24 cellular contexts compared by ENCODE assay signal in genomic region chr11:14634813-14635212, GRCh38. TPM values are rescaled to one million over a fixed set of nuclear protein-coding genes. Genes with fewer than 3 reads are reported as not detected.
A peak's percentile ranks its signal among the peaks of the same experiment; 100 is the strongest.
DNase-seq lines count a peak whose midpoint lies in the region; ATAC-seq and TF ChIP-seq lines count a peak whose summit lies in the region.
"Had no signal": no experiment of that assay in that cellular context is flagged by ENCODE, and none has a peak within 500 bp of the region (broad histone marks: within the 10 kb centered on the region; RNA-seq: fewer than 3 reads in every experiment).

No MANE protein-coding gene starts in this region.

- H3K36me3 Mint-ChIP-seq in T-helper 2 cell treated with Interferon-gamma antibody and Interleukin-4, amounts not matched to agents 5 μg/mL and 100 μg/mL, for 36 hours (ENCODE audit: low read depth): peaks cover 54% of the 10 kb centered on the region
- H3K36me3 Mint-ChIP-seq in CD8-positive, alpha-beta memory T cell: peaks cover 2 to 10% (median 9%) of the 10 kb centered on the region in 3 donors
- H3K36me3 Mint-ChIP-seq in activated naive CD8-positive, alpha-beta T cell treated with anti-CD3 and anti-CD28 coated beads, Interleukin-2, amount 10 ng/mL, durations not matched to agents 7 days and 5 days: peaks cover 46% of the 10 kb centered on the region
- H3K36me3 Mint-ChIP-seq in naive thymus-derived CD8-positive, alpha-beta T cell: peaks cover 11 to 29% (median 12%) of the 10 kb centered on the region in 3 donors

- no peak for ATAC-seq in activated naive CD8-positive, alpha-beta T cell treated with anti-CD3 and anti-CD28 coated beads, Interleukin-2, amount 10 ng/mL, durations not matched to agents 7 days and 5 days (ENCODE audit: low read depth)
- ATAC-seq in naive thymus-derived CD8-positive, alpha-beta T cell: peak in 1 of 2 donors; percentile 4

- H3K27ac ChIP-seq in CD8-positive, alpha-beta memory T cell (ENCODE audit: low read depth, low read length): no peak overlapping the region
- H3K27ac ChIP-seq: BLaER1, KMS-11, skin epidermis had no signal

- H3K36me3 ChIP-seq in CD8-positive, alpha-beta memory T cell (ENCODE audit: insufficient read depth, low read length): no peaks in the 10 kb centered on the region
- H3K36me3 ChIP-seq: BLaER1 had no signal

- no peaks in the 10 kb centered on the region for H3K27me3 ChIP-seq in CD8-positive, alpha-beta memory T cell (ENCODE audit: insufficient read depth, low read length, poor library complexity, severe bottlenecking)
- H3K27me3 ChIP-seq: BLaER1 had no signal

- peaks cover 27% of the 10 kb centered on the region for H3K9me3 Mint-ChIP-seq in T-helper 2 cell treated with Interferon-gamma antibody and Interleukin-4, amounts not matched to agents 5 μg/mL and 100 μg/mL, for 36 hours
- peaks cover 0 to 6% (median 3%) of the 10 kb centered on the region in 5 donors for H3K9me3 Mint-ChIP-seq in CD8-positive, alpha-beta memory T cell
- peaks cover 6% of the 10 kb centered on the region for H3K9me3 Mint-ChIP-seq in activated naive CD8-positive, alpha-beta T cell treated with anti-CD3 and anti-CD28 coated beads, Interleukin-2, amount 10 ng/mL, durations not matched to agents 7 days and 5 days
- H3K9me3 Mint-ChIP-seq in naive thymus-derived CD8-positive, alpha-beta T cell: peaks cover 0 to 36% (median 14%) of the 10 kb centered on the region in 9 donors

- POLR2A ChIA-PET in CD8-positive, alpha-beta memory T cell (lab: Charles Lee): interaction anchor here (2.3 kb wide), 1 partner anchor 10 kb away, joined by 20 read pairs; the partner anchor contains the start of gene PDE3B
- POLR2A ChIA-PET in activated naive CD8-positive, alpha-beta T cell treated with anti-CD3 and anti-CD28 coated beads, Interleukin-2, amount 10 ng/mL, durations not matched to agents 7 days and 5 days (lab: Charles Lee): interaction anchor here (0.7 to 1.7 kb wide), 4 partner anchors 10 to 73 kb away, joined by 3 to 4 read pairs (median 4); no protein-coding TSS in a partner anchor
- POLR2A ChIA-PET in naive thymus-derived CD8-positive, alpha-beta T cell (lab: Charles Lee): interaction anchor here (0.7 to 4.0 kb wide), 6 partner anchors 10 to 257 kb away, joined by 3 to 43 read pairs (median 8); partner anchors contain the start of genes CYP2R1 and PDE3B
- POLR2A ChIA-PET in GM10248 (lab: Yijun Ruan, JAX): no interaction called here

- H3K4me3 ChIP-seq in CD8-positive, alpha-beta memory T cell (ENCODE audit: low read length): no peak overlapping the region
- H3K4me3 ChIP-seq: BLaER1, skin epidermis had no signal

- H3K4me1 ChIP-seq in CD8-positive, alpha-beta memory T cell (ENCODE audit: insufficient read depth, low read length): peaks cover 46% of the 10 kb centered on the region

- TF ChIP-seq CTCF in GM10248 (IDR thresholded peaks at IDR 0.05; ENCODE audit: control extremely low read depth, extremely low read depth, low read depth, missing control alignments): no peak

- H3K27ac Mint-ChIP-seq in T-helper 2 cell treated with Interferon-gamma antibody and Interleukin-4, amounts not matched to agents 5 μg/mL and 100 μg/mL, for 36 hours: peak overlapping the region; percentile 3
- H3K27ac Mint-ChIP-seq in CD8-positive, alpha-beta memory T cell: peak overlapping the region; percentile 29 to 86 (median 68)
- peak overlapping the region; percentile 70 for H3K27ac Mint-ChIP-seq in activated naive CD8-positive, alpha-beta T cell treated with anti-CD3 and anti-CD28 coated beads, Interleukin-2, amount 10 ng/mL, durations not matched to agents 7 days and 5 days
- peak overlapping the region; percentile 27 to 96 (median 88) for H3K27ac Mint-ChIP-seq in naive thymus-derived CD8-positive, alpha-beta T cell
- H3K27ac Mint-ChIP-seq: progenitor cell of endocrine pancreas had no signal

- peaks cover 46% of the 10 kb centered on the region for H3K4me1 Mint-ChIP-seq in T-helper 2 cell treated with Interferon-gamma antibody and Interleukin-4, amounts not matched to agents 5 μg/mL and 100 μg/mL, for 36 hours (ENCODE audit: low read depth)
- H3K4me1 Mint-ChIP-seq in CD8-positive, alpha-beta memory T cell: peaks cover 50 to 61% (median 60%) of the 10 kb centered on the region in 3 donors
- H3K4me1 Mint-ChIP-seq in activated naive CD8-positive, alpha-beta T cell treated with anti-CD3 and anti-CD28 coated beads, Interleukin-2, amount 10 ng/mL, durations not matched to agents 7 days and 5 days: peaks cover 39% of the 10 kb centered on the region
- H3K4me1 Mint-ChIP-seq in naive thymus-derived CD8-positive, alpha-beta T cell: peaks cover 27 to 55% (median 54%) of the 10 kb centered on the region in 4 donors
- H3K4me1 Mint-ChIP-seq: nephron had no signal

- no peaks in the 10 kb centered on the region for H3K27me3 Mint-ChIP-seq in T-helper 2 cell treated with Interferon-gamma antibody and Interleukin-4, amounts not matched to agents 5 μg/mL and 100 μg/mL, for 36 hours (ENCODE audit: low read depth)
- H3K27me3 Mint-ChIP-seq in CD8-positive, alpha-beta memory T cell: no peaks in the 10 kb centered on the region
- no peaks in the 10 kb centered on the region for H3K27me3 Mint-ChIP-seq in activated naive CD8-positive, alpha-beta T cell treated with anti-CD3 and anti-CD28 coated beads, Interleukin-2, amount 10 ng/mL, durations not matched to agents 7 days and 5 days
- no peaks in the 10 kb centered on the region for H3K27me3 Mint-ChIP-seq in naive thymus-derived CD8-positive, alpha-beta T cell
- H3K27me3 Mint-ChIP-seq: progenitor cell of endocrine pancreas had no signal

- CTCF ChIA-PET in CD8-positive, alpha-beta memory T cell (lab: Charles Lee): interaction anchor here (1.2 to 1.3 kb wide), 2 partner anchors 15 to 56 kb away, joined by 3 to 5 read pairs; no protein-coding TSS in a partner anchor
- CTCF ChIA-PET in GM10248 (lab: Yijun Ruan, JAX): interaction anchor here (1.0 to 1.7 kb wide), 2 partner anchors 9 to 12 kb away, joined by 5 to 10 read pairs; partner anchors contain the start of gene PDE3B

- no peak for DNase-seq in T-helper 2 cell treated with Interferon-gamma antibody and Interleukin-4, amounts not matched to agents 5 μg/mL and 100 μg/mL, for 36 hours (ENCODE audit: low spot score)
- no peak for DNase-seq in T-helper 2 cell
- no peak for DNase-seq in CD8-positive, alpha-beta memory T cell
- no peak for DNase-seq in activated naive CD8-positive, alpha-beta T cell treated with anti-CD3 and anti-CD28 coated beads, Interleukin-2, amount 10 ng/mL, durations not matched to agents 7 days and 5 days
- DNase-seq in naive thymus-derived CD8-positive, alpha-beta T cell: no peak
- DNase-seq in epidermal melanocyte (ENCODE audit: insufficient read length, low spot score): no peak
- DNase-seq in GM10248 (ENCODE audit: extremely low spot score): no peak
- DNase-seq in NCI-H774 (lab: John Stamatoyannopoulos, UW): no peak
- DNase-seq: cortex of kidney; DMS53; foreskin fibroblast; hippocampal formation; NCI-H1048; NCI-H2029 treated with DMSO at 0.1 percent for 48 hours; NCI-H524; SHP77; stimulated activated CD4-positive, alpha-beta T cell treated with anti-CD3 and anti-CD28 coated beads, Interleukin-2, amount 100 ng/mL, for 48 hours had no signal

- H3K4me3 Mint-ChIP-seq in T-helper 2 cell treated with Interferon-gamma antibody and Interleukin-4, amounts not matched to agents 5 μg/mL and 100 μg/mL, for 36 hours: peak overlapping the region; percentile 0
- peak overlapping the region; percentile 4 to 80 (median 14) for H3K4me3 Mint-ChIP-seq in CD8-positive, alpha-beta memory T cell
- H3K4me3 Mint-ChIP-seq in activated naive CD8-positive, alpha-beta T cell treated with anti-CD3 and anti-CD28 coated beads, Interleukin-2, amount 10 ng/mL, durations not matched to agents 7 days and 5 days: no peak overlapping the region
- peak overlapping the region in 9 of 10 donors; percentile 3 to 80 (median 62) for H3K4me3 Mint-ChIP-seq in naive thymus-derived CD8-positive, alpha-beta T cell
- H3K4me3 Mint-ChIP-seq: nephron had no signal

- no peaks in the 10 kb centered on the region for H3K9me3 ChIP-seq in CD8-positive, alpha-beta memory T cell (ENCODE audit: low read length)
- H3K9me3 ChIP-seq: BLaER1 had no signal

RNA-seq across cellular contexts. Expression of gene PDE3B, which starts 8.8 kb away (rescaled TPM):
- total RNA-seq in CD8-positive, alpha-beta memory T cell: 10 to 100 TPM; 47.0 to 47.2 TPM
- 39.8 TPM for polyA plus RNA-seq in CD8-positive, alpha-beta memory T cell
- 100 to 1,000 TPM; 117 to 125 TPM for total RNA-seq in activated naive CD8-positive, alpha-beta T cell treated with anti-CD3 and anti-CD28 coated beads, Interleukin-2, amount 10 ng/mL, durations not matched to agents 7 days and 5 days
- total RNA-seq in naive thymus-derived CD8-positive, alpha-beta T cell: 100 to 1,000 TPM; 228 to 240 TPM
- polyA plus RNA-seq in naive thymus-derived CD8-positive, alpha-beta T cell: 100 to 1,000 TPM in 1 of 3 donors, 10 to 100 TPM in 2; 59.2 to 127 (median 74.8) TPM
- total RNA-seq: HT1080, OCI-LY7 had no signal

Comparison
In these comparisons a context has a peak if more than half of its experiments do, and no peak if none do; other contexts are left out.
1. H3K27ac Mint-ChIP-seq: peak in every context shown above with its lines; median percentile 88 in naive thymus-derived CD8-positive, alpha-beta T cell; 70 in activated naive CD8-positive, alpha-beta T cell treated with anti-CD3 and anti-CD28 coated beads, Interleukin-2, amount 10 ng/mL, durations not matched to agents 7 days and 5 days; 68 in CD8-positive, alpha-beta memory T cell; 3 in T-helper 2 cell treated with Interferon-gamma antibody and Interleukin-4, amounts not matched to agents 5 μg/mL and 100 μg/mL, for 36 hours.